Comparison of ENCODE assay signal across 1 cellular context in genomic region chr17:75641343-75641742, GRCh38.
TF ChIP-seq lines count a peak whose summit lies in the region.

No MANE protein-coding gene starts in this region.

TF ChIP-seq in SK-N-SH treated with all-trans-retinoic acid at 6 μM for 48 hours, 23 proteins besides CTCF, POLR2A, EP300 and RAD21:
- TF ChIP-seq, protein P1, sequence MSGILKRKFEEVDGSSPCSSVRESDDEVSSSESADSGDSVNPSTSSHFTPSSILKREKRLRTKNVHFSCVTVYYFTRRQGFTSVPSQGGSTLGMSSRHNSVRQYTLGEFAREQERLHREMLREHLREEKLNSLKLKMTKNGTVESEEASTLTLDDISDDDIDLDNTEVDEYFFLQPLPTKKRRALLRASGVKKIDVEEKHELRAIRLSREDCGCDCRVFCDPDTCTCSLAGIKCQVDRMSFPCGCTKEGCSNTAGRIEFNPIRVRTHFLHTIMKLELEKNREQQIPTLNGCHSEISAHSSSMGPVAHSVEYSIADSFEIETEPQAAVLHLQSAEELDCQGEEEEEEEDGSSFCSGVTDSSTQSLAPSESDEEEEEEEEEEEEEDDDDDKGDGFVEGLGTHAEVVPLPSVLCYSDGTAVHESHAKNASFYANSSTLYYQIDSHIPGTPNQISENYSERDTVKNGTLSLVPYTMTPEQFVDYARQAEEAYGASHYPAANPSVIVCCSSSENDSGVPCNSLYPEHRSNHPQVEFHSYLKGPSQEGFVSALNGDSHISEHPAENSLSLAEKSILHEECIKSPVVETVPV (CRISPR knock-in tag; IDR thresholded peaks at IDR 0.05): no peak
- TF ChIP-seq, protein P2, sequence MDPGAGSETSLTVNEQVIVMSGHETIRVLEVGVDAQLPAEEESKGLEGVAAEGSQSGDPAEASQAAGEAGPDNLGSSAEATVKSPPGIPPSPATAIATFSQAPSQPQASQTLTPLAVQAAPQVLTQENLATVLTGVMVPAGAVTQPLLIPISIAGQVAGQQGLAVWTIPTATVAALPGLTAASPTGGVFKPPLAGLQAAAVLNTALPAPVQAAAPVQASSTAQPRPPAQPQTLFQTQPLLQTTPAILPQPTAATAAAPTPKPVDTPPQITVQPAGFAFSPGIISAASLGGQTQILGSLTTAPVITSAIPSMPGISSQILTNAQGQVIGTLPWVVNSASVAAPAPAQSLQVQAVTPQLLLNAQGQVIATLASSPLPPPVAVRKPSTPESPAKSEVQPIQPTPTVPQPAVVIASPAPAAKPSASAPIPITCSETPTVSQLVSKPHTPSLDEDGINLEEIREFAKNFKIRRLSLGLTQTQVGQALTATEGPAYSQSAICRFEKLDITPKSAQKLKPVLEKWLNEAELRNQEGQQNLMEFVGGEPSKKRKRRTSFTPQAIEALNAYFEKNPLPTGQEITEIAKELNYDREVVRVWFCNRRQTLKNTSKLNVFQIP (CRISPR knock-in tag; IDR thresholded peaks at IDR 0.05; ENCODE audit: borderline replicate concordance, low read depth): no peak
- TF ChIP-seq ZFP30 (CRISPR knock-in tag; IDR thresholded peaks at IDR 0.05): no peak
- no peak for TF ChIP-seq TOX (CRISPR knock-in tag; IDR thresholded peaks at IDR 0.05; ENCODE audit: borderline replicate concordance)
- TF ChIP-seq ZC3H10 (CRISPR knock-in tag; IDR thresholded peaks at IDR 0.05): no peak
- TF ChIP-seq TCF4 (CRISPR knock-in tag; IDR thresholded peaks at IDR 0.05; ENCODE audit: borderline replicate concordance): no peak
- no peak for TF ChIP-seq CREB5 (CRISPR knock-in tag; IDR thresholded peaks at IDR 0.05; ENCODE audit: low read depth)
- TF ChIP-seq GLIS3 (CRISPR knock-in tag; IDR thresholded peaks at IDR 0.05): no peak
- TF ChIP-seq TSHZ2 (CRISPR knock-in tag; IDR thresholded peaks at IDR 0.05): no peak
- no peak for TF ChIP-seq ZNF8 (CRISPR knock-in tag; IDR thresholded peaks at IDR 0.05)
- no peak for TF ChIP-seq PATZ1 (CRISPR knock-in tag; IDR thresholded peaks at IDR 0.05; ENCODE audit: borderline replicate concordance)
- TF ChIP-seq BACH2 (CRISPR knock-in tag; IDR thresholded peaks at IDR 0.05; ENCODE audit: borderline replicate concordance): no peak
- no peak for TF ChIP-seq CSDC2 (CRISPR knock-in tag; IDR thresholded peaks at IDR 0.05)
- TF ChIP-seq ESRRG (CRISPR knock-in tag; IDR thresholded peaks at IDR 0.05): no peak
TF ChIP-seq in SK-N-SH treated with all-trans-retinoic acid at 6 μM for 48 hours: peak in this region for 0.
